ENCODE assay signal across 3 cellular contexts in the genomic region with DNA sequence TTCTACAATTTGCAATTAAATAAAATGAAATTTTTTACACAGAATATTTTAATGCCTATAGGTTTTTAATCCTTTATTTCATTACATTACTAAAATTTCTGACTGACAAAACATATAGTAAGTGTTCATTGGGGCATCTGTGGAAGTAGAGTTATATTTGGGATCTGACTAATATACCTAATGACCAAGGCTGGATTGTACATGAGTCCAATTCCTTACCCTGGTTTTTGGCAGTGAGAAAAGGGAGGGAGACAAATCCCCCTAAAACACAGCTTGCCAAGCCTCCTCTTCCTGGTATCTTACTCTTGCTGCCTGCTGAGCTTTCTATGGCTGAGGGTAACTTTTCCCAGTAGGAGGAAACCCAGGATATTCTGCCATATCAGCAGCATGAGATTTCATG.
"Had no signal": no experiment of that assay in that cellular context is flagged by ENCODE, and none has a peak within 500 bp of the region (broad histone marks: within the 10 kb centered on the region; RNA-seq: fewer than 3 reads in every experiment).

No MANE protein-coding gene starts in this region.

- H3K4me3 ChIP-seq: GM12878 had no signal

- DNase-seq: GDM1, GF-D8 had no signal
